14 cellular contexts compared by ENCODE assay signal in the genomic region with DNA sequence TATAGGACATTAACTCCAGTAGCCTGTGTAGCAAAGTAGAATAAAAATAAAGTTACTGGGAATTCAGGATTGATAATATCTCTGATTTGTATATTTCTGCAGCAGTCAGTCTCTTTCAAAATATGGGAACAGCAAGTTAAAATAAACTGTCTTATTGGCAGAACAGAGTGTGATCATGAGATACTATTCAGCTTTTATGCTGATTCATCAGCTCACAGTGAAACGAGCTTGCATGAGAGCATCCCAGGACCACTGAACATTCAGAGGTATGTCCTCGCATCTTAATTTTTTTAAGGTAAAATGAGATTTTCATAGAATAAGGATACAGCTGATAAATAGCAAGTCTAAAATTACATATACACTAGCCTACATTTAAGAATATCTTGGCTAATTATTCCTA.
A peak's percentile ranks its signal among the peaks of the same experiment; 100 is the strongest.
DNase-seq lines count a peak whose midpoint lies in the region; ATAC-seq and TF ChIP-seq lines count a peak whose summit lies in the region.
"Had no signal": no experiment of that assay in that cellular context is flagged by ENCODE, and none has a peak within 500 bp of the region (broad histone marks: within the 10 kb centered on the region; RNA-seq: fewer than 3 reads in every experiment).

No MANE protein-coding gene starts in this region.

- no peaks in the 10 kb centered on the region for H3K4me1 Mint-ChIP-seq in mesothelial cell of epicardium
- H3K4me1 Mint-ChIP-seq: CD14-positive monocyte; CD4-positive, alpha-beta memory T cell had no signal

- no peak overlapping the region for H3K4me3 Mint-ChIP-seq in mesothelial cell of epicardium
- H3K4me3 Mint-ChIP-seq: CD14-positive monocyte; CD4-positive, alpha-beta memory T cell; H9 had no signal

- TF ChIP-seq CTCF in mesothelial cell of epicardium (IDR thresholded peaks at IDR 0.05; ENCODE audit: unreplicated experiment): no peak

- DNase-seq in Ammon's horn (ENCODE audit: low spot score) (peak; percentile 13), NCI-H69 (lab: John Stamatoyannopoulos, UW) (peak; percentile 25), medulla oblongata (ENCODE audit: extremely low spot score) (peak; percentile 40), NCI-H187 (lab: John Stamatoyannopoulos, UW) (no peak), mesothelial cell of epicardium (ENCODE audit: low spot score in 2 of 2, unreplicated experiment in 2 of 2) (no peak)
- DNase-seq: AML-193; CD4-positive, alpha-beta memory T cell; DMS153; DMS79; GF-D8; GOT3; H9 had no signal

- no peak for ATAC-seq in HG02970 (IDR thresholded peaks at IDR 0.05; ENCODE audit: low FRiP score, unreplicated experiment)

- H3K27ac Mint-ChIP-seq in mesothelial cell of epicardium: no peak overlapping the region
- H3K27ac Mint-ChIP-seq: CD14-positive monocyte had no signal

- no peaks in the 10 kb centered on the region for H3K36me3 Mint-ChIP-seq in mesothelial cell of epicardium
- H3K36me3 Mint-ChIP-seq: CD14-positive monocyte; CD4-positive, alpha-beta memory T cell had no signal

- H3K27me3 Mint-ChIP-seq in mesothelial cell of epicardium (ENCODE audit: low read depth): peaks cover 2% of the 10 kb centered on the region
- H3K27me3 Mint-ChIP-seq: CD4-positive, alpha-beta memory T cell had no signal

- H3K9me3 Mint-ChIP-seq in mesothelial cell of epicardium: peaks cover 4% of the 10 kb centered on the region
- H3K9me3 Mint-ChIP-seq: H9 had no signal

Comparison
In these comparisons a context has a peak if more than half of its experiments do, and no peak if none do; other contexts are left out.
1. DNase-seq: peak in Ammon's horn (single experiment), NCI-H69 (single experiment) and medulla oblongata (single experiment); none in NCI-H187 (0 of 2) and mesothelial cell of epicardium (0 of 2).